In genomic region chr3:118137783-118138182, GRCh38 we compare ENCODE assay signal across 25 cellular contexts.
"Had no signal": no experiment of that assay in that cellular context is flagged by ENCODE, and none has a peak within 500 bp of the region (broad histone marks: within the 10 kb centered on the region; RNA-seq: fewer than 3 reads in every experiment).

No MANE protein-coding gene starts in this region.

- H3K27me3 ChIP-seq: neural progenitor cell, ovary, right lobe of liver, sigmoid colon, stomach, thyroid gland, tibial nerve, upper lobe of right lung, uterus had no signal

- H3K9me3 ChIP-seq: ovary, right lobe of liver, thoracic aorta, thyroid gland, upper lobe of right lung, uterus had no signal

- H3K9ac ChIP-seq: neural progenitor cell, parathyroid adenoma had no signal

- H3K4me3 ChIP-seq: neural progenitor cell, ovary, psoas muscle, right lobe of liver, sigmoid colon, stomach, thoracic aorta, thyroid gland, tibial nerve, upper lobe of right lung, uterus had no signal

- H3K4me1 ChIP-seq: neural progenitor cell, parathyroid adenoma, psoas muscle, right lobe of liver, sigmoid colon, stomach, thyroid gland, tibial nerve, upper lobe of right lung, uterus had no signal

- ATAC-seq: natural killer cell; psoas muscle; right cardiac atrium; right lobe of liver; stimulated activated effector memory CD8-positive, alpha-beta T cell treated with anti-CD3 and anti-CD28 coated beads, Interleukin-12 subunit alpha, Interleukin-12 subunit beta, amount 100 ng/mL, for 72 hours; stimulated activated naive B cell treated with anti-CD40 and anti-IgM and Interleukin-4, amounts not matched to agents 10 μg/mL and 1 μg/mL and 100 μg/mL, for 72 hours; upper lobe of right lung had no signal

- H3K27ac ChIP-seq: neural progenitor cell, ovary, parathyroid adenoma, psoas muscle, right lobe of liver, sigmoid colon, stomach, thoracic aorta, thyroid gland, tibial nerve, upper lobe of right lung, uterus had no signal

- DNase-seq: natural killer cell; occipital lobe; ovary; posterior cingulate gyrus; psoas muscle; right cardiac atrium; right lobe of liver; sigmoid colon; small intestine; stimulated activated CD4-positive, alpha-beta T cell treated with anti-CD3 and anti-CD28 coated beads, Interleukin-15, amount 100 ng/mL, for 24 hours; stimulated activated CD4-positive, alpha-beta T cell treated with anti-CD3 and anti-CD28 coated beads, Interleukin-2, amount 100 ng/mL, for 24 hours; stimulated activated CD4-positive, alpha-beta T cell treated with anti-CD3 and anti-CD28 coated beads, Interleukin-2, amount 100 ng/mL, for 48 hours; stimulated activated CD4-positive, alpha-beta T cell treated with anti-CD3 and anti-CD28 coated beads, Interleukin-4, amount 100 ng/mL, for 24 hours; stimulated activated naive B cell treated with anti-CD40 and anti-IgM and Interleukin-4, amounts not matched to agents 10 μg/mL and 1 μg/mL and 100 μg/mL, for 72 hours; stimulated activated naive CD4-positive, alpha-beta T cell treated with Interleukin-2 at 50 U/mL for 16 hours; stomach; thyroid gland; trophoblast cell; upper lobe of right lung; uterus had no signal

- H3K36me3 ChIP-seq: neural progenitor cell, ovary, right lobe of liver, sigmoid colon, stomach, thoracic aorta, thyroid gland, tibial nerve, upper lobe of right lung, uterus had no signal

- H3K79me2 ChIP-seq: parathyroid adenoma had no signal

- H3K4me2 ChIP-seq: neural progenitor cell had no signal

- H2AFZ ChIP-seq: neural progenitor cell, parathyroid adenoma had no signal
